2 cellular contexts compared by ENCODE assay signal in genomic region chr2:238151628-238152235, GRCh38.
TF ChIP-seq lines count a peak whose summit lies in the region.

No MANE protein-coding gene starts in this region.

TF ChIP-seq in GM23338, 12 proteins besides CTCF, POLR2A, EP300 and RAD21 (continued from another document):
- TF ChIP-seq EZH2phosphoT487 (IDR thresholded peaks at IDR 0.05; ENCODE audit: unreplicated experiment) (no peak), EZH2 (IDR thresholded peaks at IDR 0.05; ENCODE audit: low read depth, unreplicated experiment) (no peak), ETS1 (IDR thresholded peaks at IDR 0.05) (no peak), ZNF462 (CRISPR knock-in tag; IDR thresholded peaks at IDR 0.05) (no peak), JUNB (IDR thresholded peaks at IDR 0.05; ENCODE audit: unreplicated experiment) (no peak), NANOG (IDR thresholded peaks at IDR 0.05; ENCODE audit: borderline replicate concordance) (no peak), ZNF331 (CRISPR knock-in tag; IDR thresholded peaks at IDR 0.05; ENCODE audit: low read depth) (no peak), REST (IDR thresholded peaks at IDR 0.05; ENCODE audit: unreplicated experiment) (no peak), ZNF114 (CRISPR knock-in tag; IDR thresholded peaks at IDR 0.05) (no peak), POLR2AphosphoS5 (IDR thresholded peaks at IDR 0.05; ENCODE audit: low read depth) (no peak)

TF ChIP-seq in HEK293, 187 proteins besides CTCF, POLR2A, EP300 and RAD21:
- TF ChIP-seq ZNF660 (tag by site-specific recombination; IDR thresholded peaks at IDR 0.05) (no peak), ZBTB26 (tag by site-specific recombination; optimal IDR thresholded peaks at IDR 0.05) (no peak), ZNF677 (tag by site-specific recombination; IDR thresholded peaks at IDR 0.05) (no peak), KLF1 (tag by site-specific recombination; IDR thresholded peaks at IDR 0.05) (0 out of 2 replicates have a peak, but pooled peaks have one; percentile 13), PRDM10 (tag by site-specific recombination; IDR thresholded peaks at IDR 0.05) (peak; percentile 59)
